ENCODE assay signal across 9 cellular contexts in the genomic region with DNA sequence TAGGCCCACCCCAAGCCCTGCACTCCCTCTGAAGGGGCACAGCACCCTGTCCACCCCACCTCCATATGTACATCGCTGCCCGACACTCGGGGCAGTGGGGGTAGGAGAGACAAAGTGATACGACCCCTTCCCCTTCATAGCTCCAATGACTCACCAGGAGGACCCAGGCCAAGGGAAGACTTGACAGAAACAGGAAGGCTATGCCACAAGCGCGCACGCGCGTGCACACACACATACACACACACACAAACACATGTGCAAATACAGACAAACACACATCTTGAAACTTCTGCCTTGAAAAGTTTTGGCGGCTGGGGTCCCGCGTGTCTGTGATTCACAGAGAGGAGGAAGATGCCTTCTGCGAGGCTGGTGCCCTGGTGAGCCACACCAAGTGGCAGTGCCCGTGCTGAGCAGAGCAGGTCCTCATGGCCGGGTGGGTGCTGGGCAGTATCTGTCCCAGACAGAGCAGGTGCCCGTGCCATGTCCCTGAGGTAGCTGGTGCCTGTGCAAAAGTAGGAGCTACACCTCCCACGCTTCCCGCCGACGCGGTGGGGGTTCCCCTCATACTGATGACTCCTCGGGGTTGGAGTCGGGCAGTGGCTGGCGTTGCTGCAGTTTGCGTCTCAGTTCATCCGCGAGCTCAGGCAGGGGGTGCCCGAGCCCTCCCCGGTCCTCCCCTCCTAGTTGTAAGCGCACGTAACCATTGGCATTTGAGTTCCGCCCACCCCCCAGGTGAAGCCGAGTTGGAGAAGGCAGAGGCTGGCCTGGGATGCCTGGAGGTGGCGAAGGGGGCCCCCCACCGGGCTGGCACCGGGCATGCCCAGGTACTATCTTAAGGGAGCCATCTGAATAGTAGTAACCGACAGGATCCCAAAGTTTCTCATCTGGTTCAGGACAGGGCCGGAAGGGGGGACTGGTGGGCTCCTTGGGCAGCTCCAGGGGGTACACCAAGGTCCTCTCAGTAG. TPM values are rescaled to one million over a fixed set of nuclear protein-coding genes. Genes with fewer than 3 reads are reported as not detected.
A peak's percentile ranks its signal among the peaks of the same experiment; 100 is the strongest.
DNase-seq lines count a peak whose midpoint lies in the region; ATAC-seq, FAIRE-seq and TF ChIP-seq lines count a peak whose summit lies in the region.
"Had no signal": no experiment of that assay in that cellular context is flagged by ENCODE, and none has a peak within 500 bp of the region (broad histone marks: within the 10 kb centered on the region; RNA-seq: fewer than 3 reads in every experiment).

No MANE protein-coding gene starts in this region.

- H3K27ac Mint-ChIP-seq in activated naive CD8-positive, alpha-beta T cell treated with anti-CD3 and anti-CD28 coated beads, Interleukin-2, amount 50 U/mL, for 24 hours = no peak overlapping the region
- H3K27ac Mint-ChIP-seq in mesothelial cell of epicardium = peak overlapping the region; percentile 66

- FAIRE-seq in HTR-8/SVneo (lab: Jason Lieb, UNC) = no peak

- peak overlapping the region; percentile 84 to 96 for H3K27ac ChIP-seq in tibial artery

- ATAC-seq in activated naive CD8-positive, alpha-beta T cell treated with anti-CD3 and anti-CD28 coated beads, Interleukin-2, amount 50 U/mL, for 24 hours = no peak
- ATAC-seq in GM18511 (IDR thresholded peaks at IDR 0.05; ENCODE audit: unreplicated experiment) = no peak

- H3K36me3 Mint-ChIP-seq in activated naive CD8-positive, alpha-beta T cell treated with anti-CD3 and anti-CD28 coated beads, Interleukin-2, amount 50 U/mL, for 24 hours (ENCODE audit: low read depth) = peaks cover 4% of the 10 kb centered on the region
- H3K36me3 Mint-ChIP-seq in mesothelial cell of epicardium = peaks cover 13% of the 10 kb centered on the region

- H3K4me3 ChIP-seq in tibial artery = no peak overlapping the region

- intact Hi-C loops in tibial artery (cut with DNase I; ENCODE audit: low total_unique reads) = no loop called here

- peaks cover 0 to 50% (median 33%) of the 10 kb centered on the region in 4 donors for H3K4me1 ChIP-seq in tibial artery

- DNase-seq in activated gamma-delta T cell (lab: John Stamatoyannopoulos, UW) = peak; percentile 19
- no peak for DNase-seq in activated gamma-delta T cell treated with Interleukin-2 at 50 U/mL for 16 hours
- DNase-seq in activated naive CD8-positive, alpha-beta T cell treated with anti-CD3 and anti-CD28 coated beads, Interleukin-2, amount 50 U/mL, for 24 hours = peak; percentile 41
- no peak for DNase-seq in mesothelial cell of epicardium (ENCODE audit: low spot score in 2 of 2, unreplicated experiment in 2 of 2)
- no peak for DNase-seq in tibial artery
- no peak for DNase-seq in GM10266 (ENCODE audit: extremely low spot score)
- DNase-seq in HTR-8/SVneo (ENCODE audit: insufficient read length, low spot score) = no peak
- DNase-seq: NCI-H2107 had no signal

- no peak overlapping the region for H3K4me3 Mint-ChIP-seq in activated naive CD8-positive, alpha-beta T cell treated with anti-CD3 and anti-CD28 coated beads, Interleukin-2, amount 50 U/mL, for 24 hours
- no peak overlapping the region for H3K4me3 Mint-ChIP-seq in mesothelial cell of epicardium

- no peaks in the 10 kb centered on the region for H3K27me3 ChIP-seq in tibial artery

- H3K4me1 Mint-ChIP-seq in activated naive CD8-positive, alpha-beta T cell treated with anti-CD3 and anti-CD28 coated beads, Interleukin-2, amount 50 U/mL, for 24 hours = peaks cover 27% of the 10 kb centered on the region
- H3K4me1 Mint-ChIP-seq in mesothelial cell of epicardium = peaks cover 26% of the 10 kb centered on the region

- H3K9me3 Mint-ChIP-seq in activated naive CD8-positive, alpha-beta T cell treated with anti-CD3 and anti-CD28 coated beads, Interleukin-2, amount 50 U/mL, for 24 hours = no peaks in the 10 kb centered on the region
- no peaks in the 10 kb centered on the region for H3K9me3 Mint-ChIP-seq in mesothelial cell of epicardium

- H3K9me3 ChIP-seq in tibial artery = no peaks in the 10 kb centered on the region

- no peaks in the 10 kb centered on the region for H3K27me3 Mint-ChIP-seq in activated naive CD8-positive, alpha-beta T cell treated with anti-CD3 and anti-CD28 coated beads, Interleukin-2, amount 50 U/mL, for 24 hours
- H3K27me3 Mint-ChIP-seq in mesothelial cell of epicardium (ENCODE audit: low read depth) = no peaks in the 10 kb centered on the region

- peaks cover 54 to 55% (median 54%) of the 10 kb centered on the region in 3 donors for H3K36me3 ChIP-seq in tibial artery

- no peak for TF ChIP-seq CTCF in mesothelial cell of epicardium (IDR thresholded peaks at IDR 0.05; ENCODE audit: unreplicated experiment)
- TF ChIP-seq CTCF in tibial artery (IDR thresholded peaks at IDR 0.05) = no peak
- TF ChIP-seq CTCF in GM10266 (IDR thresholded peaks at IDR 0.05; ENCODE audit: control insufficient read depth, insufficient read depth, low read depth, missing control alignments) = no peak

RNA-seq across cellular contexts. Expression of a gene that starts 2.5 kb away (rescaled TPM):
- 15.9 to 17.6 TPM (median 17.4 TPM) in 3 replicates for total RNA-seq in mesothelial cell of epicardium

RNA-seq across cellular contexts. Expression of a gene that starts 9.5 kb away (rescaled TPM):
- total RNA-seq in mesothelial cell of epicardium = 98.6 to 103 TPM (median 102 TPM) in 3 replicates

RNA-seq across cellular contexts. Expression of a gene that starts 16.5 kb away (rescaled TPM):
- 10.1 to 12.5 TPM (median 12.5 TPM) in 3 replicates for total RNA-seq in mesothelial cell of epicardium

RNA-seq across cellular contexts. Expression of a gene that starts 44.3 kb away (rescaled TPM):
- total RNA-seq in mesothelial cell of epicardium = 24.9 to 27.5 TPM (median 26.5 TPM) in 3 replicates

Comparison
In these comparisons a context has a peak if more than half of its experiments do, and no peak if none do; other contexts are left out.
1. DNase-seq: peak in activated gamma-delta T cell (single experiment) and activated naive CD8-positive, alpha-beta T cell treated with anti-CD3 and anti-CD28 coated beads, Interleukin-2, amount 50 U/mL, for 24 hours (single experiment); none in activated gamma-delta T cell treated with Interleukin-2 at 50 U/mL for 16 hours (single experiment), mesothelial cell of epicardium (0 of 2), tibial artery (0 of 2), GM10266 (single experiment) and HTR-8/SVneo (single experiment).